ENCODE assay signal across 11 cellular contexts in the genomic region with DNA sequence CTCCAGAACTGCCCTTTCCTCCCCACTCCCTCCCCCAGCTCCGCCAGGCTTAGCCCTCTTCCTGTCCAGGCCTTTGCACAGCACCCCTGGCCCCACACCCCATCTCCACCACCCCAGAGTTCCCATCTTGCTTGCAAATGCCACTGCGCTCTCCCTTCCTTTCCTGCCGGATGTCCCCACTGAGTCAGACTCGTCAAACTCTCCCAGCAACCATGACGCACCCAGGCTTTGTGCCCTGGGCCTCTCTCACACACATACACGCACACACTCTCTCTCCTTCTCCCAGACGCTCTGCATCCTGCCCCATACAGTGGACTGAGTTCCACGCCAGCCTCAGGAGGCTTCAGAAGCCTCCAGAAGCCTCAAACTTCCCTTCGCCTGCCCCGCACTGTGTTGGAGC. TPM values are rescaled to one million over a fixed set of nuclear protein-coding genes. Genes with fewer than 3 reads are reported as not detected.
DNase-seq lines count a peak whose midpoint lies in the region; ATAC-seq and TF ChIP-seq lines count a peak whose summit lies in the region.
"Had no signal": no experiment of that assay in that cellular context is flagged by ENCODE, and none has a peak within 500 bp of the region (broad histone marks: within the 10 kb centered on the region; RNA-seq: fewer than 3 reads in every experiment).

No MANE protein-coding gene starts in this region.

- H3K4me3 ChIP-seq in heart right ventricle (no peak overlapping the region), stomach (no peak overlapping the region)

- TF ChIP-seq CTCF in heart right ventricle (IDR thresholded peaks at IDR 0.05) = no peak
- no peak for TF ChIP-seq CTCF in stomach (IDR thresholded peaks at IDR 0.05)
- TF ChIP-seq CTCF in endothelial cell (IDR thresholded peaks at IDR 0.05; ENCODE audit: unreplicated experiment) = no peak

- no peaks in the 10 kb centered on the region for H3K9me3 Mint-ChIP-seq in endothelial cell (ENCODE audit: unreplicated experiment)
- H3K9me3 Mint-ChIP-seq in activated naive CD8-positive, alpha-beta T cell treated with anti-CD3 and anti-CD28 coated beads, Interleukin-2, amount 50 U/mL, for 24 hours = no peaks in the 10 kb centered on the region

- H3K4me1 ChIP-seq in heart right ventricle = peaks cover 33 to 72% (median 61%) of the 10 kb centered on the region in 9 donors
- peaks cover 51 to 92% (median 84%) of the 10 kb centered on the region in 4 donors for H3K4me1 ChIP-seq in stomach

- H3K9me3 ChIP-seq in heart right ventricle (no peaks in the 10 kb centered on the region), stomach (no peaks in the 10 kb centered on the region)

- no peak overlapping the region for H3K27ac Mint-ChIP-seq in endothelial cell (ENCODE audit: unreplicated experiment)
- H3K27ac Mint-ChIP-seq in activated naive CD8-positive, alpha-beta T cell treated with anti-CD3 and anti-CD28 coated beads, Interleukin-2, amount 50 U/mL, for 24 hours = no peak overlapping the region

- H3K36me3 Mint-ChIP-seq in endothelial cell (ENCODE audit: low read depth, unreplicated experiment) = no peaks in the 10 kb centered on the region
- H3K36me3 Mint-ChIP-seq in activated naive CD8-positive, alpha-beta T cell treated with anti-CD3 and anti-CD28 coated beads, Interleukin-2, amount 50 U/mL, for 24 hours (ENCODE audit: low read depth) = no peaks in the 10 kb centered on the region

- H3K4me1 Mint-ChIP-seq in endothelial cell (ENCODE audit: unreplicated experiment) = peaks cover 7% of the 10 kb centered on the region
- H3K4me1 Mint-ChIP-seq in activated naive CD8-positive, alpha-beta T cell treated with anti-CD3 and anti-CD28 coated beads, Interleukin-2, amount 50 U/mL, for 24 hours = no peaks in the 10 kb centered on the region

- intact Hi-C loops in heart right ventricle (cut with DNase I) = loop anchor here in 3 of 10 donors (5.0 kb wide), 1 partner anchor 79 kb away; no protein-coding TSS in a partner anchor
- intact Hi-C loops in stomach (cut with DNase I; ENCODE audit: low total_unique reads) = no loop called here

- no peaks in the 10 kb centered on the region for H3K27me3 ChIP-seq in heart right ventricle
- H3K27me3 ChIP-seq in stomach = no peaks in the 10 kb centered on the region

- no peak overlapping the region for H3K4me3 Mint-ChIP-seq in endothelial cell (ENCODE audit: unreplicated experiment)
- H3K4me3 Mint-ChIP-seq in activated naive CD8-positive, alpha-beta T cell treated with anti-CD3 and anti-CD28 coated beads, Interleukin-2, amount 50 U/mL, for 24 hours = no peak overlapping the region

- WGBS in heart right ventricle, 2 donors = 58 to 74% methylated on average over 10 of the region's 10 CpGs
- 69 to 82% (median 76%) methylated on average over 10 of the region's 10 CpGs for whole genome bisulfite sequencing in stomach, 5 donors

- in situ Hi-C loops in ACHN (cut with HindIII; ENCODE audit: low pct_ligation_motif_present, low pct_unique_long_range_greater_than_20kb, low sequenced_read_pairs) = no loop called here

- TF ChIP-seq POLR2A in stomach (IDR thresholded peaks at IDR 0.05) = no peak

- H3K27ac ChIP-seq in heart right ventricle (peak overlapping the region; percentile 39 to 99 (median 90)), stomach (peak overlapping the region; percentile 35 to 92 (median 67))

- peak; percentile 69 for DNase-seq in H4 (ENCODE audit: low spot score)
- DNase-seq in UCSD-AML1 (lab: John Stamatoyannopoulos, UW; ENCODE audit: unreplicated experiment) = peak; percentile 85
- DNase-seq in heart right ventricle = peak in 1 of 2 donors; percentile 77
- DNase-seq in stomach = no peak
- no peak for DNase-seq in endothelial cell (ENCODE audit: low spot score)
- no peak for DNase-seq in ACHN
- no peak for DNase-seq in activated naive CD8-positive, alpha-beta T cell treated with anti-CD3 and anti-CD28 coated beads, Interleukin-2, amount 50 U/mL, for 24 hours
- DNase-seq: activated CD4-positive, alpha-beta T cell treated with anti-CD3 and anti-CD28 coated beads for 48 hours; NCI-H2029; stimulated activated CD4-positive, alpha-beta T cell treated with anti-CD3 and anti-CD28 coated beads, Interleukin-15, amount 100 ng/mL, for 24 hours had no signal

- H3K36me3 ChIP-seq in heart right ventricle (no peaks in the 10 kb centered on the region), stomach (no peaks in the 10 kb centered on the region)

- ATAC-seq in heart right ventricle (peak in 6 of 8 donors; percentile 3 to 61 (median 8)), GM18517 (IDR thresholded peaks at IDR 0.05; ENCODE audit: unreplicated experiment) (no peak)
- no peak for ATAC-seq in activated naive CD8-positive, alpha-beta T cell treated with anti-CD3 and anti-CD28 coated beads, Interleukin-2, amount 50 U/mL, for 24 hours

- peaks cover 3% of the 10 kb centered on the region for H3K27me3 Mint-ChIP-seq in endothelial cell (ENCODE audit: unreplicated experiment)
- H3K27me3 Mint-ChIP-seq in activated naive CD8-positive, alpha-beta T cell treated with anti-CD3 and anti-CD28 coated beads, Interleukin-2, amount 50 U/mL, for 24 hours = no peaks in the 10 kb centered on the region

- no peak for TF ChIP-seq EP300 in stomach (IDR thresholded peaks at IDR 0.05)

RNA-seq across cellular contexts. Expression of a gene that starts 2.8 kb away (rescaled TPM):
- total RNA-seq in H4 (2014; rRNA removed; shearing (Covaris generic)) = 1.3 and 4.6 TPM in 2 replicates
- total RNA-seq in heart right ventricle (100 to 1,000 TPM; 113 to 190 (median 151) TPM), stomach (10 to 100 TPM in 4 of 5 donors, under 1 TPM in 1; 0.58 to 39.3 (median 21.1) TPM), endothelial cell (ENCODE audit: unreplicated experiment) (0.92 TPM)
- polyA plus RNA-seq in heart right ventricle (10 to 100 TPM; 13.0 to 97.4 TPM), stomach (1 to 10 TPM; 2.9 to 9.7 (median 8.2) TPM)

RNA-seq across cellular contexts. Expression of a gene that starts 7.3 kb away (rescaled TPM):
- not detected in 2 replicates for total RNA-seq in H4 (2014; rRNA removed; shearing (Covaris generic))
- not detected for total RNA-seq in heart right ventricle
- polyA plus RNA-seq in heart right ventricle = not detected
- 1,000 to 10,000 TPM in 1 of 5 donors, 10 to 100 TPM in 2, 1 to 10 TPM in 1, not detected in 1; 4.7 to 1,748 (median 37.2) TPM for total RNA-seq in stomach
- 1,000 to 10,000 TPM in 1 of 3 donors, 100 to 1,000 TPM in 2; 132 to 2,907 (median 156) TPM for polyA plus RNA-seq in stomach
- total RNA-seq in endothelial cell (ENCODE audit: unreplicated experiment) = not detected

RNA-seq across cellular contexts. Expression of a gene that starts 14.5 kb away (rescaled TPM):
- total RNA-seq in H4 (2014; rRNA removed; shearing (Covaris generic)) = 0.14 and 0.27 TPM in 2 replicates
- total RNA-seq in heart right ventricle (1 to 10 TPM in 2 of 10 donors, under 1 TPM in 8; 0.08 to 1.3 (median 0.71) TPM), stomach (10 to 100 TPM in 1 of 5 donors, under 1 TPM in 3, not detected in 1; 0.29 to 10.1 (median 0.48) TPM), endothelial cell (ENCODE audit: unreplicated experiment) (3.6 TPM)
- polyA plus RNA-seq in heart right ventricle (1 to 10 TPM in 1 of 2 donors, under 1 TPM in 1; 0.16 to 2.7 TPM), stomach (1 to 10 TPM in 1 of 3 donors, under 1 TPM in 2; 0.15 to 1.7 (median 0.93) TPM)

RNA-seq across cellular contexts. Expression of a gene that starts 20.0 kb away (rescaled TPM):
- 13.0 and 15.7 TPM in 2 replicates for total RNA-seq in H4 (2014; rRNA removed; shearing (Covaris generic))
- total RNA-seq in heart right ventricle (10 to 100 TPM; 32.5 to 63.9 (median 40.9) TPM), stomach (10 to 100 TPM; 16.4 to 65.2 (median 21.6) TPM), endothelial cell (ENCODE audit: unreplicated experiment) (17.7 TPM)
- polyA plus RNA-seq in heart right ventricle (10 to 100 TPM; 19.8 to 56.1 TPM), stomach (10 to 100 TPM in 1 of 3 donors, 1 to 10 TPM in 2; 3.4 to 20.5 (median 8.8) TPM)

RNA-seq across cellular contexts. Expression of a gene that starts 35.8 kb away (rescaled TPM):
- total RNA-seq in H4 (2014; rRNA removed; shearing (Covaris generic)) = 1.6 and 2.4 TPM in 2 replicates
- 10 to 100 TPM in 2 of 10 donors, 1 to 10 TPM in 8; 1.2 to 24.4 (median 4.9) TPM for total RNA-seq in heart right ventricle
- 10 to 100 TPM in 1 of 2 donors, 1 to 10 TPM in 1; 4.2 to 14.6 TPM for polyA plus RNA-seq in heart right ventricle
- total RNA-seq in stomach = 10 to 100 TPM in 3 of 5 donors, 1 to 10 TPM in 2; 3.5 to 12.5 (median 11.7) TPM
- polyA plus RNA-seq in stomach = 1 to 10 TPM; 5.3 to 5.6 (median 5.4) TPM
- 71.3 TPM for total RNA-seq in endothelial cell (ENCODE audit: unreplicated experiment)

Comparison
In these comparisons a context has a peak if more than half of its experiments do, and no peak if none do; other contexts are left out.
1. DNase-seq: peak in H4 (single experiment) and UCSD-AML1 (single experiment); none in stomach (single experiment), endothelial cell (single experiment), ACHN (single experiment) and activated naive CD8-positive, alpha-beta T cell treated with anti-CD3 and anti-CD28 coated beads, Interleukin-2, amount 50 U/mL, for 24 hours (single experiment).
2. ATAC-seq: peak in heart right ventricle (6 of 8); none in GM18517 (single experiment) and activated naive CD8-positive, alpha-beta T cell treated with anti-CD3 and anti-CD28 coated beads, Interleukin-2, amount 50 U/mL, for 24 hours (single experiment).